ENCODE assay signal across 2 cellular contexts in genomic region chrX:120193254-120193653, GRCh38. TPM values are rescaled to one million over a fixed set of nuclear protein-coding genes. Genes with fewer than 3 reads are reported as not detected.
"Had no signal": no experiment of that assay in that cellular context is flagged by ENCODE, and none has a peak within 500 bp of the region (broad histone marks: within the 10 kb centered on the region; RNA-seq: fewer than 3 reads in every experiment).

No MANE protein-coding gene starts in this region.

RNA-seq across cellular contexts. Expression of gene RHOXF2, which starts 34.8 kb away (rescaled TPM):
- total RNA-seq: G401, GM12878 had no signal
